In genomic region chr10:122567056-122567660, GRCh38 we compare ENCODE assay signal across 9 cellular contexts. TPM values are rescaled to one million over a fixed set of nuclear protein-coding genes. Genes with fewer than 3 reads are reported as not detected.
DNase-seq lines count a peak whose midpoint lies in the region; ATAC-seq and TF ChIP-seq lines count a peak whose summit lies in the region.
"Had no signal": no experiment of that assay in that cellular context is flagged by ENCODE, and none has a peak within 500 bp of the region (broad histone marks: within the 10 kb centered on the region; RNA-seq: fewer than 3 reads in every experiment).

No MANE protein-coding gene starts in this region.

- peaks cover 2% of the 10 kb centered on the region for H3K4me1 Mint-ChIP-seq in activated naive CD8-positive, alpha-beta T cell treated with anti-CD3 and anti-CD28 coated beads, Interleukin-2, amount 50 U/mL, for 24 hours

- H3K4me3 Mint-ChIP-seq in activated naive CD8-positive, alpha-beta T cell treated with anti-CD3 and anti-CD28 coated beads, Interleukin-2, amount 50 U/mL, for 24 hours: no peak overlapping the region
- H3K4me3 Mint-ChIP-seq: stimulated activated naive CD8-positive, alpha-beta T cell treated with anti-CD3 and anti-CD28 coated beads, Interleukin-15, Interleukin-2, amounts not matched to agents 100 ng/mL and 50 ng/mL, for 24 hours had no signal

- no peaks in the 10 kb centered on the region for H3K36me3 Mint-ChIP-seq in activated naive CD8-positive, alpha-beta T cell treated with anti-CD3 and anti-CD28 coated beads, Interleukin-2, amount 50 U/mL, for 24 hours (ENCODE audit: low read depth)

- in situ Hi-C loops in KBM-7 (cut with MboI; ENCODE audit: low pct_unique_long_range_greater_than_20kb, low sequenced_read_pairs): no loop called here

- intact Hi-C loops in left colon (cut with DNase I, micrococcal nuclease): loop anchor here in 1 of 2 donors (10.0 kb wide), 3 partner anchors 132 to 272 kb away; no protein-coding TSS in a partner anchor

- CTCF ChIA-PET in GM10248 (lab: Yijun Ruan, JAX): interaction anchor here (0.9 to 5.7 kb wide), 8 partner anchors 9 to 286 kb away, joined by 3 to 43 read pairs (median 15); no protein-coding TSS in a partner anchor

- POLR2A ChIA-PET in GM10248 (lab: Yijun Ruan, JAX): no interaction called here

- peaks cover 27% of the 10 kb centered on the region for H3K27me3 Mint-ChIP-seq in activated naive CD8-positive, alpha-beta T cell treated with anti-CD3 and anti-CD28 coated beads, Interleukin-2, amount 50 U/mL, for 24 hours

- H3K9me3 Mint-ChIP-seq in activated naive CD8-positive, alpha-beta T cell treated with anti-CD3 and anti-CD28 coated beads, Interleukin-2, amount 50 U/mL, for 24 hours: no peaks in the 10 kb centered on the region
- H3K9me3 Mint-ChIP-seq: stimulated activated naive CD8-positive, alpha-beta T cell treated with anti-CD3 and anti-CD28 coated beads, Interleukin-15, Interleukin-2, amounts not matched to agents 100 ng/mL and 50 ng/mL, for 24 hours had no signal

- no peak overlapping the region for H3K27ac Mint-ChIP-seq in activated naive CD8-positive, alpha-beta T cell treated with anti-CD3 and anti-CD28 coated beads, Interleukin-2, amount 50 U/mL, for 24 hours
- H3K27ac Mint-ChIP-seq: stimulated activated naive CD8-positive, alpha-beta T cell treated with anti-CD3 and anti-CD28 coated beads, Interleukin-15, Interleukin-2, amounts not matched to agents 100 ng/mL and 50 ng/mL, for 24 hours had no signal

- DNase-seq in GM10248 (ENCODE audit: extremely low spot score) (peak; percentile 41), KBM-7 (peak; percentile 39), left colon (peak in 1 of 2 donors; percentile 17), cerebellar cortex (ENCODE audit: low spot score) (no peak)
- peak; percentile 59 for DNase-seq in activated naive CD8-positive, alpha-beta T cell treated with anti-CD3 and anti-CD28 coated beads, Interleukin-2, amount 50 U/mL, for 24 hours

- peak; percentile 50 for ATAC-seq in activated naive CD8-positive, alpha-beta T cell treated with anti-CD3 and anti-CD28 coated beads, Interleukin-2, amount 50 U/mL, for 24 hours
- ATAC-seq in left colon (peak; percentile 64), GM19324 (IDR thresholded peaks at IDR 0.05; ENCODE audit: low FRiP score, unreplicated experiment) (no peak), GM18519 (IDR thresholded peaks at IDR 0.05; ENCODE audit: low FRiP score, unreplicated experiment) (no peak), HG03354 (IDR thresholded peaks at IDR 0.05; ENCODE audit: poor library complexity, severe bottlenecking, unreplicated experiment) (no peak)

- TF ChIP-seq CTCF in GM10248 (IDR thresholded peaks at IDR 0.05; ENCODE audit: control extremely low read depth, extremely low read depth, low read depth, missing control alignments): peak; percentile 39

RNA-seq across cellular contexts. Expression of gene DMBT1, which starts 6.6 kb away (rescaled TPM):
- total RNA-seq in left colon: 100 to 1,000 TPM in 1 of 2 donors, 10 to 100 TPM in 1; 59.0 to 424 TPM

Comparison
In these comparisons a context has a peak if more than half of its experiments do, and no peak if none do; other contexts are left out.
1. ATAC-seq: peak in activated naive CD8-positive, alpha-beta T cell treated with anti-CD3 and anti-CD28 coated beads, Interleukin-2, amount 50 U/mL, for 24 hours (single experiment) and left colon (single experiment); none in GM19324 (single experiment), GM18519 (single experiment) and HG03354 (single experiment).